ENCODE assay signal across 8 cellular contexts in the genomic region with DNA sequence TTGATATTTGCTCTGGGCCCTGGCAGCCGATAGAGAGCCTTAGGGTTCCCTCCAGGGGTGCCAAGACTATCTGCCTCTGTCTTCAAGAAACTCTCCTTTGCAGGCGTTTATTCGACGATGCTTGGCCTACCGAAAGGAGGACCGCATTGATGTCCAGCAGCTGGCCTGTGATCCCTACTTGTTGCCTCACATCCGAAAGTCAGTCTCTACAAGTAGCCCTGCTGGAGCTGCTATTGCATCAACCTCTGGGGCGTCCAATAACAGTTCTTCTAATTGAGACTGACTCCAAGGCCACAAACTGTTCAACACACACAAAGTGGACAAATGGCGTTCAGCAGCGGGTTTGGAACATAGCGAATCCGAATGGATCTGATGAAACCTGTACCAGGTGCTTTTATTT. TPM values are rescaled to one million over a fixed set of nuclear protein-coding genes. Genes with fewer than 3 reads are reported as not detected.
DNase-seq lines count a peak whose midpoint lies in the region; ATAC-seq and TF ChIP-seq lines count a peak whose summit lies in the region.
"Not testable (repeated sequence)": the region's sequence is repeated elsewhere in the genome, so short reads cannot be mapped to it uniquely, and the experiment has no call there.

No MANE protein-coding gene starts in this region.

- ATAC-seq in T-helper 17 cell; memory B cell (ENCODE audit: low read depth): not testable (repeated sequence)
- ATAC-seq in body of pancreas (peak; percentile 45), heart left ventricle (peak in 3 of 4 donors; percentile 24 to 85 (median 79)), psoas muscle (peak in 2 of 4 donors; percentile 43 to 64)

- intact Hi-C loops in CD14-positive monocyte (cut with micrococcal nuclease); body of pancreas (cut with DNase I); heart left ventricle (cut with DNase I); psoas muscle (cut with DNase I); uterus (cut with DNase I; ENCODE audit: low total_unique reads): not testable (repeated sequence)

- not testable (repeated sequence) for H3K9me3 ChIP-seq in T-helper 17 cell (ENCODE audit: control insufficient read depth, low read length, poor library complexity, severe bottlenecking); body of pancreas; heart left ventricle; psoas muscle; uterus

- H3K27ac Mint-ChIP-seq in CD14-positive monocyte, result peak overlapping the region; percentile 69 to 93 (median 85)
- H3K27ac Mint-ChIP-seq in T-helper 17 cell, result peak overlapping the region; percentile 11
- H3K27ac Mint-ChIP-seq in memory B cell, result peak overlapping the region; percentile 70

- H3K27me3 Mint-ChIP-seq in CD14-positive monocyte (ENCODE audit: low read depth in 3 of 3); T-helper 17 cell; memory B cell: not testable (repeated sequence)

- H3K4me1 Mint-ChIP-seq in CD14-positive monocyte, result peaks cover 24% of the 10 kb centered on the region
- peaks cover 19% of the 10 kb centered on the region for H3K4me1 Mint-ChIP-seq in T-helper 17 cell
- H3K4me1 Mint-ChIP-seq in memory B cell, result peaks cover 11% of the 10 kb centered on the region

- TF ChIP-seq POLR2A in body of pancreas (IDR thresholded peaks at IDR 0.05); heart left ventricle (IDR thresholded peaks at IDR 0.05); uterus (IDR thresholded peaks at IDR 0.05): not testable (repeated sequence)

- not testable (repeated sequence) for H3K4me1 ChIP-seq in body of pancreas, psoas muscle, uterus
- H3K4me1 ChIP-seq in heart left ventricle, result peaks cover 0 to 28% (median 2%) of the 10 kb centered on the region in 12 donors

- H3K27ac ChIP-seq in body of pancreas (peak overlapping the region in 1 of 4 donors; percentile 24), heart left ventricle (peak overlapping the region in 4 of 12 donors; percentile 24 to 71 (median 36)), uterus (peak overlapping the region in 1 of 2 donors; percentile 47)
- not testable (repeated sequence) for H3K27ac ChIP-seq in psoas muscle

- H3K36me3 Mint-ChIP-seq in CD14-positive monocyte, result peaks cover 79 to 94% of the 10 kb centered on the region in 2 donors
- H3K36me3 Mint-ChIP-seq in T-helper 17 cell (ENCODE audit: low read depth), result peaks cover 11% of the 10 kb centered on the region
- H3K36me3 Mint-ChIP-seq in memory B cell, result peaks cover 37% of the 10 kb centered on the region

- H3K4me3 ChIP-seq in body of pancreas; fibroblast of mammary gland (ENCODE audit: control insufficient read depth, low read depth, low read length); heart left ventricle; psoas muscle; uterus: not testable (repeated sequence)

- 82 to 91% methylated on average over 6 to 7 of the region's 12 CpGs for WGBS in body of pancreas, 2 donors
- WGBS in heart left ventricle, 4 donors, result 84 to 90% (median 88%) methylated on average over 9 to 12 of the region's 12 CpGs
- 91 to 93% (median 92%) methylated on average over 12 of the region's 12 CpGs for WGBS in psoas muscle, 3 donors

- not testable (repeated sequence) for DNase-seq in CD14-positive monocyte (ENCODE audit: low spot score); T-helper 17 cell; body of pancreas; memory B cell (ENCODE audit: low spot score in 2 of 2)
- DNase-seq in fibroblast of mammary gland (ENCODE audit: low read depth) (peak; percentile 33), heart left ventricle (peak in 2 of 5 donors; percentile 44 to 58), psoas muscle (peak; percentile 37 to 51), uterus (peak; percentile 62 to 65)

- H3K9me3 Mint-ChIP-seq in CD14-positive monocyte, memory B cell: not testable (repeated sequence)

- H3K36me3 ChIP-seq in body of pancreas (replicated peaks in 1 of 2; ENCODE audit: insufficient read depth in 1 of 2, low read depth in 2 of 2) (peaks cover 0 to 14% of the 10 kb centered on the region in 2 donors), heart left ventricle (peaks cover 0 to 91% (median 80%) of the 10 kb centered on the region in 9 donors), psoas muscle (ENCODE audit: insufficient read depth in 1 of 2, low read depth in 1 of 2) (peaks cover 14 to 87% of the 10 kb centered on the region in 2 donors)
- not testable (repeated sequence) for H3K36me3 ChIP-seq in uterus

- not testable (repeated sequence) for H3K4me3 Mint-ChIP-seq in CD14-positive monocyte, T-helper 17 cell, memory B cell

- TF ChIP-seq CTCF in CD14-positive monocyte (IDR thresholded peaks at IDR 0.05); body of pancreas (IDR thresholded peaks at IDR 0.05); fibroblast of mammary gland (conservative IDR thresholded peaks at IDR 0.05; ENCODE audit: control insufficient read depth, insufficient read depth, low read depth, low read length); heart left ventricle (IDR thresholded peaks at IDR 0.05); psoas muscle (IDR thresholded peaks at IDR 0.05); uterus (IDR thresholded peaks at IDR 0.05): not testable (repeated sequence)

- H3K27me3 ChIP-seq in body of pancreas; heart left ventricle; psoas muscle (ENCODE audit: insufficient read depth in 3 of 3, low read length in 2 of 3); uterus: not testable (repeated sequence)

RNA-seq across cellular contexts. Expression of gene MRC2, which starts 15.2 kb away (rescaled TPM):
- polyA plus RNA-seq in CD14-positive monocyte (not detected), heart left ventricle (10 to 100 TPM; 13.1 to 15.0 TPM), psoas muscle (1 to 10 TPM; 3.5 to 5.9 (median 3.6) TPM)
- total RNA-seq in T-helper 17 cell (1 to 10 TPM; 4.3 to 4.4 TPM), body of pancreas (10 to 100 TPM in 1 of 2 donors, 1 to 10 TPM in 1; 7.0 to 22.1 TPM), heart left ventricle (10 to 100 TPM; 13.4 to 50.8 (median 23.3) TPM), psoas muscle (10 to 100 TPM in 2 of 4 donors, 1 to 10 TPM in 2; 4.6 to 17.5 (median 8.5) TPM), uterus (100 to 1,000 TPM in 2 of 4 donors, 10 to 100 TPM in 2; 30.7 to 273 (median 102) TPM)

Comparison
In these comparisons a context has a peak if more than half of its experiments do, and no peak if none do; other contexts are left out.
1. H3K27ac Mint-ChIP-seq: peak in every context shown above with its lines; median percentile 85 in CD14-positive monocyte; 70 in memory B cell; 11 in T-helper 17 cell.